2 cellular contexts compared by ENCODE assay signal in genomic region chr16:86367291-86368072, GRCh38.
TF ChIP-seq lines count a peak whose summit lies in the region.

No MANE protein-coding gene starts in this region.

TF ChIP-seq in GM23338, 12 proteins besides CTCF, POLR2A, EP300 and RAD21:
- no peak for TF ChIP-seq STAT1 (IDR thresholded peaks at IDR 0.05; ENCODE audit: unreplicated experiment)
- TF ChIP-seq ZNF331 (CRISPR knock-in tag; IDR thresholded peaks at IDR 0.05; ENCODE audit: low read depth), result no peak
- TF ChIP-seq, protein P1, sequence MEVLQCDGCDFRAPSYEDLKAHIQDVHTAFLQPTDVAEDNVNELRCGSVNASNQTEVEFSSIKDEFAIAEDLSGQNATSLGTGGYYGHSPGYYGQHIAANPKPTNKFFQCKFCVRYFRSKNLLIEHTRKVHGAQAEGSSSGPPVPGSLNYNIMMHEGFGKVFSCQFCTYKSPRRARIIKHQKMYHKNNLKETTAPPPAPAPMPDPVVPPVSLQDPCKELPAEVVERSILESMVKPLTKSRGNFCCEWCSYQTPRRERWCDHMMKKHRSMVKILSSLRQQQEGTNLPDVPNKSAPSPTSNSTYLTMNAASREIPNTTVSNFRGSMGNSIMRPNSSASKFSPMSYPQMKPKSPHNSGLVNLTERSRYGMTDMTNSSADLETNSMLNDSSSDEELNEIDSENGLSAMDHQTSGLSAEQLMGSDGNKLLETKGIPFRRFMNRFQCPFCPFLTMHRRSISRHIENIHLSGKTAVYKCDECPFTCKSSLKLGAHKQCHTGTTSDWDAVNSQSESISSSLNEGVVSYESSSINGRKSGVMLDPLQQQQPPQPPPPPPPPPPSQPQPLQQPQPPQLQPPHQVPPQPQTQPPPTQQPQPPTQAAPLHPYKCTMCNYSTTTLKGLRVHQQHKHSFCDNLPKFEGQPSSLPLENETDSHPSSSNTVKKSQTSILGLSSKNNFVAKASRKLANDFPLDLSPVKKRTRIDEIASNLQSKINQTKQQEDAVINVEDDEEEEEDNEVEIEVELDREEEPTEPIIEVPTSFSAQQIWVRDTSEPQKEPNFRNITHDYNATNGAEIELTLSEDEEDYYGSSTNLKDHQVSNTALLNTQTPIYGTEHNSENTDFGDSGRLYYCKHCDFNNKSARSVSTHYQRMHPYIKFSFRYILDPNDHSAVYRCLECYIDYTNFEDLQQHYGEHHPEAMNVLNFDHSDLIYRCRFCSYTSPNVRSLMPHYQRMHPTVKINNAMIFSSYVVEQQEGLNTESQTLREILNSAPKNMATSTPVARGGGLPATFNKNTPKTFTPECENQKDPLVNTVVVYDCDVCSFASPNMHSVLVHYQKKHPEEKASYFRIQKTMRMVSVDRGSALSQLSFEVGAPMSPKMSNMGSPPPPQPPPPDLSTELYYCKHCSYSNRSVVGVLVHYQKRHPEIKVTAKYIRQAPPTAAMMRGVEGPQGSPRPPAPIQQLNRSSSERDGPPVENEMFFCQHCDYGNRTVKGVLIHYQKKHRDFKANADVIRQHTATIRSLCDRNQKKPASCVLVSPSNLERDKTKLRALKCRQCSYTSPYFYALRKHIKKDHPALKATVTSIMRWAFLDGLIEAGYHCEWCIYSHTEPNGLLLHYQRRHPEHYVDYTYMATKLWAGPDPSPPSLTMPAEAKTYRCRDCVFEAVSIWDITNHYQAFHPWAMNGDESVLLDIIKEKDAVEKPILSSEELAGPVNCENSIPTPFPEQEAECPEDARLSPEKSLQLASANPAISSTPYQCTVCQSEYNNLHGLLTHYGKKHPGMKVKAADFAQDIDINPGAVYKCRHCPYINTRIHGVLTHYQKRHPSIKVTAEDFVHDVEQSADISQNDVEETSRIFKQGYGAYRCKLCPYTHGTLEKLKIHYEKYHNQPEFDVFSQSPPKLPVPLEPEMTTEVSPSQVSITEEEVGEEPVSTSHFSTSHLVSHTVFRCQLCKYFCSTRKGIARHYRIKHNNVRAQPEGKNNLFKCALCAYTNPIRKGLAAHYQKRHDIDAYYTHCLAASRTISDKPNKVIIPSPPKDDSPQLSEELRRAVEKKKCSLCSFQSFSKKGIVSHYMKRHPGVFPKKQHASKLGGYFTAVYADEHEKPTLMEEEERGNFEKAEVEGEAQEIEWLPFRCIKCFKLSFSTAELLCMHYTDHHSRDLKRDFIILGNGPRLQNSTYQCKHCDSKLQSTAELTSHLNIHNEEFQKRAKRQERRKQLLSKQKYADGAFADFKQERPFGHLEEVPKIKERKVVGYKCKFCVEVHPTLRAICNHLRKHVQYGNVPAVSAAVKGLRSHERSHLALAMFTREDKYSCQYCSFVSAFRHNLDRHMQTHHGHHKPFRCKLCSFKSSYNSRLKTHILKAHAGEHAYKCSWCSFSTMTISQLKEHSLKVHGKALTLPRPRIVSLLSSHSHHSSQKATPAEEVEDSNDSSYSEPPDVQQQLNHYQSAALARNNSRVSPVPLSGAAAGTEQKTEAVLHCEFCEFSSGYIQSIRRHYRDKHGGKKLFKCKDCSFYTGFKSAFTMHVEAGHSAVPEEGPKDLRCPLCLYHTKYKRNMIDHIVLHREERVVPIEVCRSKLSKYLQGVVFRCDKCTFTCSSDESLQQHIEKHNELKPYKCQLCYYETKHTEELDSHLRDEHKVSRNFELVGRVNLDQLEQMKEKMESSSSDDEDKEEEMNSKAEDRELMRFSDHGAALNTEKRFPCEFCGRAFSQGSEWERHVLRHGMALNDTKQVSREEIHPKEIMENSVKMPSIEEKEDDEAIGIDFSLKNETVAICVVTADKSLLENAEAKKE (CRISPR knock-in tag; IDR thresholded peaks at IDR 0.05), result no peak

TF ChIP-seq in H1, 55 proteins besides CTCF, POLR2A, EP300 and RAD21:
- TF ChIP-seq, protein P2, sequence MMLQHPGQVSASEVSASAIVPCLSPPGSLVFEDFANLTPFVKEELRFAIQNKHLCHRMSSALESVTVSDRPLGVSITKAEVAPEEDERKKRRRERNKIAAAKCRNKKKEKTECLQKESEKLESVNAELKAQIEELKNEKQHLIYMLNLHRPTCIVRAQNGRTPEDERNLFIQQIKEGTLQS (IDR thresholded peaks at IDR 0.05; ENCODE audit: insufficient read depth, low read depth, low read length), result no peak
- TF ChIP-seq BACH1 (IDR thresholded peaks at IDR 0.05; ENCODE audit: low read length) (no peak), ASH2L (IDR thresholded peaks at IDR 0.05; ENCODE audit: low read length) (no peak), GTF2F1 (IDR thresholded peaks at IDR 0.05; ENCODE audit: borderline replicate concordance, low read depth, low read length) (no peak), TBP (IDR thresholded peaks at IDR 0.05; ENCODE audit: low read depth, low read length) (no peak), EGR1 (IDR thresholded peaks at IDR 0.05; ENCODE audit: borderline replicate concordance, low read depth, low read length) (no peak), CTBP2 (IDR thresholded peaks at IDR 0.05; ENCODE audit: borderline replicate concordance, insufficient read depth, insufficient read length, low read length) (no peak)
